In the genomic region with DNA sequence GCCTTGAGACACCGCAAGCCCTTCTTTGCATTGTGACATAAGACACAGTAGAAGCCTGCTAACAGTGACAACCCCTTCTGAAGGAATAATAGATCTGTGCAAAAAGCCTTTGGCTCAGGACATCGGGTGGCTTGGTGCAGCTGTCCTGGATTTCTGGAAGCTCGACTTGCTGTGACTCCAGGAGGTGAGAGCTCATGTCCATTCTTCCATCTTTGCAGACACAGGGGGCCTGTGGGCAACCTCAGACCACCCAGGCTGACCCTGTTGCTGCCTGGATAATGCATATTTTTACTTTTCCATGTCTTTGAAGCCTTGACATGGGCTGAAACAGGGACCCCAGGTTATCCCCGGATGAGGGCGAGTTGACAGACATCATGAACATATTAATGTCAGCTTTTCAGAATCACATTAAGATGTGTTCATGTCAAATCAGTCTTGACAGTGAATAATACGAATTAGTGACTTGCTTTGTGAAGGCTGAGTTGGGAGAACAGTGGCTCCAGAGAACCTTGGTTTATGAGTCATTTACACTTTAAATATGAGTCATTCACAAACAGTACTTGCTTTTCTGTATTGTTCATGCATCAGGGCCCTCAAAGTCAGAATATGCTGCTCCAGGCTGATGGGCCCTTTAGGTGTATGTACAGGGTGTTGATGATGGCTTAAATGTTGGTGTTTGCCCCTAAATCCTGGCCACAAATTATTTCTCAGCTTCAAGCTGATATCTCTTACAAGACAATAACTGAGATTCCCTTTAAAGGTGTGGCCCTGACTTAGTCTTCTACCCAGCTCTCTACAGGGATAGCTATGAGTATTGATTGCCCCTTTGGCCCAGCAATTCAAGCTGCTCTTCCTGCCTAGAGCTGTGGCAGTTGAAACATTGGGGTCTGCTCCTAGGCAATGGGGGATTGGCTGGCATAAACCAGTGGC, we compare ENCODE assay signal across 8 cellular contexts.
DNase-seq lines count a peak whose midpoint lies in the region; ATAC-seq lines count a peak whose summit lies in the region.

No MANE protein-coding gene starts in this region.

- DNase-seq in activated CD4-positive, alpha-beta T cell treated with anti-CD3 and anti-CD28 coated beads, Interleukin-2, amount 50 U/mL, for 48 hours = peak; percentile 8 to 20
- no peak for DNase-seq in activated CD4-positive, alpha-beta T cell treated with anti-CD3 and anti-CD28 coated beads, Interleukin-2, amount 50 U/mL, for 4 hours
- DNase-seq in astrocyte of the hippocampus (ENCODE audit: low read depth, low spot score) = peak; percentile 84
- peak; percentile 55 for DNase-seq in skeletal muscle cell (ENCODE audit: low read depth)
- no peak for DNase-seq in effector CD8-positive, alpha-beta T cell (lab: John Stamatoyannopoulos, UW)
- DNase-seq in GM19238 (ENCODE audit: insufficient read length, low spot score) = no peak
- no peak for DNase-seq in DMS79 treated with DMSO at 0.1 percent for 48 hours (lab: John Stamatoyannopoulos, UW)

- ATAC-seq in HG03108 (IDR thresholded peaks at IDR 0.05; ENCODE audit: unreplicated experiment) = peak; percentile 54

- H3K4me3 ChIP-seq in skeletal muscle cell (ENCODE audit: low read depth, low read length) = no peak overlapping the region

Comparison
In these comparisons a context has a peak if more than half of its experiments do, and no peak if none do; other contexts are left out.
1. DNase-seq: peak in activated CD4-positive, alpha-beta T cell treated with anti-CD3 and anti-CD28 coated beads, Interleukin-2, amount 50 U/mL, for 48 hours (2 of 2), astrocyte of the hippocampus (single experiment) and skeletal muscle cell (single experiment); none in activated CD4-positive, alpha-beta T cell treated with anti-CD3 and anti-CD28 coated beads, Interleukin-2, amount 50 U/mL, for 4 hours (0 of 2), effector CD8-positive, alpha-beta T cell (single experiment), GM19238 (single experiment) and DMS79 treated with DMSO at 0.1 percent for 48 hours (single experiment).